Comparison of ENCODE assay signal across 1 cellular context in the genomic region with DNA sequence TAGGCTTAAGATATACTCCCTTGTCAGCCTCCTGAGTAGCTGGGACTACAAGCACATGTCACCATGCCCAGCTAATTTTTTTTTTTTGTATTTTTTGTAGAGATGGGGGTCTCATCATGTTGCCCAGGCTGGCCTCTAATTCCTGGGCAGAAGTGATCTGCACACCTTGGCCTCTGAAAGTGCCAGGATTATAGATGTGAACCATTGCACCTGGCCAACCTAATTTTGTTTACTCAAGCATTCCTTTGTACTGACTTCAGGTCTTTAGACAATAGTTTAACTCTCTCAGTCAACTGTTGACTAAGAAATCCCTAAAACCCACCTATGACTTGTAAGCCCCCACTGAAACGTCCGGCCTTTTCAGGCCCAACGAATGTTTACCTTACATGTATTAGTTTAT.
TF ChIP-seq lines count a peak whose summit lies in the region.

No MANE protein-coding gene starts in this region.

TF ChIP-seq in H1, 55 proteins besides CTCF, POLR2A, EP300 and RAD21 (continued from another document):
- TF ChIP-seq TAF7 (optimal IDR thresholded peaks at IDR 0.05; ENCODE audit: borderline replicate concordance, low read depth, low read length) (no peak), HDAC6 (IDR thresholded peaks at IDR 0.05; ENCODE audit: low read depth, low read length) (no peak), SP2 (IDR thresholded peaks at IDR 0.05; ENCODE audit: low read length) (no peak), SUZ12 (IDR thresholded peaks at IDR 0.05; ENCODE audit: low read length) (no peak), HDAC2 (IDR thresholded peaks at IDR 0.05; ENCODE audit: borderline replicate concordance in 1 of 2, low read depth in 2 of 2, low read length in 2 of 2) (no peak), MAFK (IDR thresholded peaks at IDR 0.05; ENCODE audit: low read depth, low read length) (no peak), GABPA (IDR thresholded peaks at IDR 0.05; ENCODE audit: borderline replicate concordance, insufficient read depth, low read length) (no peak), KDM5A (IDR thresholded peaks at IDR 0.05; ENCODE audit: low read length) (no peak), JUN (IDR thresholded peaks at IDR 0.05; ENCODE audit: low read depth, low read length) (no peak), TBP (IDR thresholded peaks at IDR 0.05; ENCODE audit: low read depth, low read length) (no peak)
- TF ChIP-seq, protein P1, sequence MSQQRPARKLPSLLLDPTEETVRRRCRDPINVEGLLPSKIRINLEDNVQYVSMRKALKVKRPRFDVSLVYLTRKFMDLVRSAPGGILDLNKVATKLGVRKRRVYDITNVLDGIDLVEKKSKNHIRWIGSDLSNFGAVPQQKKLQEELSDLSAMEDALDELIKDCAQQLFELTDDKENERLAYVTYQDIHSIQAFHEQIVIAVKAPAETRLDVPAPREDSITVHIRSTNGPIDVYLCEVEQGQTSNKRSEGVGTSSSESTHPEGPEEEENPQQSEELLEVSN (IDR thresholded peaks at IDR 0.05): no peak
- TF ChIP-seq, protein P2, sequence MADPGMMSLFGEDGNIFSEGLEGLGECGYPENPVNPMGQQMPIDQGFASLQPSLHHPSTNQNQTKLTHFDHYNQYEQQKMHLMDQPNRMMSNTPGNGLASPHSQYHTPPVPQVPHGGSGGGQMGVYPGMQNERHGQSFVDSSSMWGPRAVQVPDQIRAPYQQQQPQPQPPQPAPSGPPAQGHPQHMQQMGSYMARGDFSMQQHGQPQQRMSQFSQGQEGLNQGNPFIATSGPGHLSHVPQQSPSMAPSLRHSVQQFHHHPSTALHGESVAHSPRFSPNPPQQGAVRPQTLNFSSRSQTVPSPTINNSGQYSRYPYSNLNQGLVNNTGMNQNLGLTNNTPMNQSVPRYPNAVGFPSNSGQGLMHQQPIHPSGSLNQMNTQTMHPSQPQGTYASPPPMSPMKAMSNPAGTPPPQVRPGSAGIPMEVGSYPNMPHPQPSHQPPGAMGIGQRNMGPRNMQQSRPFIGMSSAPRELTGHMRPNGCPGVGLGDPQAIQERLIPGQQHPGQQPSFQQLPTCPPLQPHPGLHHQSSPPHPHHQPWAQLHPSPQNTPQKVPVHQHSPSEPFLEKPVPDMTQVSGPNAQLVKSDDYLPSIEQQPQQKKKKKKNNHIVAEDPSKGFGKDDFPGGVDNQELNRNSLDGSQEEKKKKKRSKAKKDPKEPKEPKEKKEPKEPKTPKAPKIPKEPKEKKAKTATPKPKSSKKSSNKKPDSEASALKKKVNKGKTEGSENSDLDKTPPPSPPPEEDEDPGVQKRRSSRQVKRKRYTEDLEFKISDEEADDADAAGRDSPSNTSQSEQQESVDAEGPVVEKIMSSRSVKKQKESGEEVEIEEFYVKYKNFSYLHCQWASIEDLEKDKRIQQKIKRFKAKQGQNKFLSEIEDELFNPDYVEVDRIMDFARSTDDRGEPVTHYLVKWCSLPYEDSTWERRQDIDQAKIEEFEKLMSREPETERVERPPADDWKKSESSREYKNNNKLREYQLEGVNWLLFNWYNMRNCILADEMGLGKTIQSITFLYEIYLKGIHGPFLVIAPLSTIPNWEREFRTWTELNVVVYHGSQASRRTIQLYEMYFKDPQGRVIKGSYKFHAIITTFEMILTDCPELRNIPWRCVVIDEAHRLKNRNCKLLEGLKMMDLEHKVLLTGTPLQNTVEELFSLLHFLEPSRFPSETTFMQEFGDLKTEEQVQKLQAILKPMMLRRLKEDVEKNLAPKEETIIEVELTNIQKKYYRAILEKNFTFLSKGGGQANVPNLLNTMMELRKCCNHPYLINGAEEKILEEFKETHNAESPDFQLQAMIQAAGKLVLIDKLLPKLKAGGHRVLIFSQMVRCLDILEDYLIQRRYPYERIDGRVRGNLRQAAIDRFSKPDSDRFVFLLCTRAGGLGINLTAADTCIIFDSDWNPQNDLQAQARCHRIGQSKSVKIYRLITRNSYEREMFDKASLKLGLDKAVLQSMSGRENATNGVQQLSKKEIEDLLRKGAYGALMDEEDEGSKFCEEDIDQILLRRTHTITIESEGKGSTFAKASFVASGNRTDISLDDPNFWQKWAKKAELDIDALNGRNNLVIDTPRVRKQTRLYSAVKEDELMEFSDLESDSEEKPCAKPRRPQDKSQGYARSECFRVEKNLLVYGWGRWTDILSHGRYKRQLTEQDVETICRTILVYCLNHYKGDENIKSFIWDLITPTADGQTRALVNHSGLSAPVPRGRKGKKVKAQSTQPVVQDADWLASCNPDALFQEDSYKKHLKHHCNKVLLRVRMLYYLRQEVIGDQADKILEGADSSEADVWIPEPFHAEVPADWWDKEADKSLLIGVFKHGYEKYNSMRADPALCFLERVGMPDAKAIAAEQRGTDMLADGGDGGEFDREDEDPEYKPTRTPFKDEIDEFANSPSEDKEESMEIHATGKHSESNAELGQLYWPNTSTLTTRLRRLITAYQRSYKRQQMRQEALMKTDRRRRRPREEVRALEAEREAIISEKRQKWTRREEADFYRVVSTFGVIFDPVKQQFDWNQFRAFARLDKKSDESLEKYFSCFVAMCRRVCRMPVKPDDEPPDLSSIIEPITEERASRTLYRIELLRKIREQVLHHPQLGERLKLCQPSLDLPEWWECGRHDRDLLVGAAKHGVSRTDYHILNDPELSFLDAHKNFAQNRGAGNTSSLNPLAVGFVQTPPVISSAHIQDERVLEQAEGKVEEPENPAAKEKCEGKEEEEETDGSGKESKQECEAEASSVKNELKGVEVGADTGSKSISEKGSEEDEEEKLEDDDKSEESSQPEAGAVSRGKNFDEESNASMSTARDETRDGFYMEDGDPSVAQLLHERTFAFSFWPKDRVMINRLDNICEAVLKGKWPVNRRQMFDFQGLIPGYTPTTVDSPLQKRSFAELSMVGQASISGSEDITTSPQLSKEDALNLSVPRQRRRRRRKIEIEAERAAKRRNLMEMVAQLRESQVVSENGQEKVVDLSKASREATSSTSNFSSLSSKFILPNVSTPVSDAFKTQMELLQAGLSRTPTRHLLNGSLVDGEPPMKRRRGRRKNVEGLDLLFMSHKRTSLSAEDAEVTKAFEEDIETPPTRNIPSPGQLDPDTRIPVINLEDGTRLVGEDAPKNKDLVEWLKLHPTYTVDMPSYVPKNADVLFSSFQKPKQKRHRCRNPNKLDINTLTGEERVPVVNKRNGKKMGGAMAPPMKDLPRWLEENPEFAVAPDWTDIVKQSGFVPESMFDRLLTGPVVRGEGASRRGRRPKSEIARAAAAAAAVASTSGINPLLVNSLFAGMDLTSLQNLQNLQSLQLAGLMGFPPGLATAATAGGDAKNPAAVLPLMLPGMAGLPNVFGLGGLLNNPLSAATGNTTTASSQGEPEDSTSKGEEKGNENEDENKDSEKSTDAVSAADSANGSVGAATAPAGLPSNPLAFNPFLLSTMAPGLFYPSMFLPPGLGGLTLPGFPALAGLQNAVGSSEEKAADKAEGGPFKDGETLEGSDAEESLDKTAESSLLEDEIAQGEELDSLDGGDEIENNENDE (IDR thresholded peaks at IDR 0.05; ENCODE audit: insufficient replicate concordance, low read length): no peak
TF ChIP-seq in H1: peak in this region for 0.
